Comparison of ENCODE assay signal across 11 cellular contexts in the genomic region with DNA sequence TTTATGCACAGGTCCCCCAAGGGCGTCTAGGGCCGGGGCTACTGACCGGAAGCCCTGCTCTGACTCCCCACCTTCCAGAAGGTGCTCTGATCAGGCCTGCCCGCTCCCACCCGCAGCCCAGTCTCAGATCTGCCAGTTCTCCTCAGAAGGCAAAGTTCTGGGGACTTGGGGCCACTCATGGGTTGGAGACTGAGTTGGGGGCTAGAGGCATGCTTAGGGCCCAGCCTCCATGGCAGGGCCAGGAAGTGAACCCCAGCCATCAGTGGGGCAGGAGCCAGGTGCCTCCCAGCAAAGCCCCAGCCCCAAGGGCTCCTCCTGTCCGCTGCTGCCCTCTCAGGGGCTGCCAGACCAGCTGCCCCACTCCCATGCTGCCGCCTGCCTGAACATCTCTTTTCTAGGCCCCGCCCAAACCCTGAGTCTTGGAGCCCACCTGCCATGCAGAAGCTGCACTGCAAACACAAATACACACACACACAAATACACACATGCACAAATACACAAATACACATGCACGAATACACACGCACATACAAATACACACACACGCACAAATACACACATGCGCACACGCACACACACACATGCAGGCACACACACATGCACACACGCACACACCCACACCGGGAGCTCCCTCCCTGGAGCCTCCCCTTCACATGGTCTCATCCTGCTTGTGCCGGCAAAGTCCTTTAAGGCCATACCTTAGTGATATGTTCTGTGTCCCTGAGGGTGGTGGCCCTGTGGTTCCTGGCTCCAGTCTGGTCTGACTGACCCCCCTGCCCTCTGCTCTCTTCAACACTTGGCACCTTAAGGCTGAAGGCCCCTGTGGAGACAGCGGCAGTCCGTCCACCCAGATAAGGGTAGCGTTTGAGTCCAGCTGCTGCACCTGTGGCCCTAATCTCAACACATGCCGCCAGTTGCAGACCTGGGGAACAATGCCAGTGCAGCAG. TPM values are rescaled to one million over a fixed set of nuclear protein-coding genes. Genes with fewer than 3 reads are reported as not detected.
A peak's percentile ranks its signal among the peaks of the same experiment; 100 is the strongest.
DNase-seq lines count a peak whose midpoint lies in the region; ATAC-seq and TF ChIP-seq lines count a peak whose summit lies in the region.
"Had no signal": no experiment of that assay in that cellular context is flagged by ENCODE, and none has a peak within 500 bp of the region (broad histone marks: within the 10 kb centered on the region; RNA-seq: fewer than 3 reads in every experiment).

No MANE protein-coding gene starts in this region.

- H3K27ac Mint-ChIP-seq in activated CD4-positive, alpha-beta T cell treated with anti-CD3 and anti-CD28 coated beads, Interleukin-2, amount 10 ng/mL, durations not matched to agents 7 days and 5 days: peak overlapping the region; percentile 98
- peak overlapping the region; percentile 35 to 36 for H3K27ac Mint-ChIP-seq in stimulated activated naive CD8-positive, alpha-beta T cell treated with anti-CD3 and anti-CD28 coated beads, Interleukin-15, amount 100 ng/mL, for 72 hours

- POLR2A ChIA-PET in activated CD4-positive, alpha-beta T cell treated with anti-CD3 and anti-CD28 coated beads, Interleukin-2, amount 10 ng/mL, durations not matched to agents 7 days and 5 days (lab: Charles Lee): no interaction called here
- POLR2A ChIA-PET in RWPE1 (lab: Yijun Ruan, JAX; ENCODE audit: low non-redundant PET): no interaction called here

- H3K36me3 ChIP-seq in right atrium auricular region: no peaks in the 10 kb centered on the region
- H3K36me3 ChIP-seq in gastroesophageal sphincter: no peaks in the 10 kb centered on the region
- H3K36me3 ChIP-seq: brain microvascular endothelial cell had no signal

- H3K9me3 Mint-ChIP-seq in activated CD4-positive, alpha-beta T cell treated with anti-CD3 and anti-CD28 coated beads, Interleukin-2, amount 10 ng/mL, durations not matched to agents 7 days and 5 days: no peaks in the 10 kb centered on the region
- H3K9me3 Mint-ChIP-seq in stimulated activated naive CD8-positive, alpha-beta T cell treated with anti-CD3 and anti-CD28 coated beads, Interleukin-15, amount 100 ng/mL, for 72 hours: no peaks in the 10 kb centered on the region

- 72 to 77% methylated on average over 7 to 9 of the region's 20 CpGs for WGBS in gastroesophageal sphincter (ENCODE audit: low coverage in 1 of 2), 2 donors

- no peak for TF ChIP-seq EP300 in gastroesophageal sphincter (IDR thresholded peaks at IDR 0.05)

- peak; percentile 6 for DNase-seq in activated CD4-positive, alpha-beta T cell treated with anti-CD3 and anti-CD28 coated beads, Interleukin-2, amount 10 ng/mL, durations not matched to agents 7 days and 5 days
- no peak for DNase-seq in activated CD4-positive, alpha-beta T cell treated with anti-CD3 and anti-CD28 coated beads for 48 hours
- DNase-seq in RWPE1 (ENCODE audit: low spot score): no peak
- DNase-seq in right atrium auricular region (ENCODE audit: low spot score): peak; percentile 44
- no peak for DNase-seq in stimulated activated naive CD8-positive, alpha-beta T cell treated with anti-CD3 and anti-CD28 coated beads, Interleukin-15, amount 100 ng/mL, for 72 hours
- DNase-seq in amniotic stem cell (lab: John Stamatoyannopoulos, UW): no peak
- DNase-seq in NCI-H1930 (lab: John Stamatoyannopoulos, UW): no peak
- DNase-seq: brain microvascular endothelial cell, NCI-H2081 treated with DMSO at 0.1 percent for 48 hours, T1000 had no signal

- H3K27me3 Mint-ChIP-seq in activated CD4-positive, alpha-beta T cell treated with anti-CD3 and anti-CD28 coated beads, Interleukin-2, amount 10 ng/mL, durations not matched to agents 7 days and 5 days: no peaks in the 10 kb centered on the region
- H3K27me3 Mint-ChIP-seq in stimulated activated naive CD8-positive, alpha-beta T cell treated with anti-CD3 and anti-CD28 coated beads, Interleukin-15, amount 100 ng/mL, for 72 hours: peaks cover 8% of the 10 kb centered on the region

- H3K27me3 ChIP-seq in right atrium auricular region: no peaks in the 10 kb centered on the region
- no peaks in the 10 kb centered on the region for H3K27me3 ChIP-seq in gastroesophageal sphincter
- H3K27me3 ChIP-seq: brain microvascular endothelial cell had no signal

- H3K4me3 Mint-ChIP-seq in activated CD4-positive, alpha-beta T cell treated with anti-CD3 and anti-CD28 coated beads, Interleukin-2, amount 10 ng/mL, durations not matched to agents 7 days and 5 days: peak overlapping the region; percentile 60
- peak overlapping the region; percentile 4 to 78 for H3K4me3 Mint-ChIP-seq in stimulated activated naive CD8-positive, alpha-beta T cell treated with anti-CD3 and anti-CD28 coated beads, Interleukin-15, amount 100 ng/mL, for 72 hours

- H3K9me3 ChIP-seq in right atrium auricular region (no peaks in the 10 kb centered on the region), gastroesophageal sphincter (no peaks in the 10 kb centered on the region)

- TF ChIP-seq CTCF in RWPE1 (conservative IDR thresholded peaks at IDR 0.05; ENCODE audit: low read depth) (no peak), right atrium auricular region (IDR thresholded peaks at IDR 0.05) (no peak), gastroesophageal sphincter (IDR thresholded peaks at IDR 0.05) (no peak)

- no peak for ATAC-seq in stimulated activated naive CD8-positive, alpha-beta T cell treated with anti-CD3 and anti-CD28 coated beads, Interleukin-15, amount 100 ng/mL, for 72 hours
- no peak for ATAC-seq in gastroesophageal sphincter

- TF ChIP-seq POLR2A in gastroesophageal sphincter (IDR thresholded peaks at IDR 0.05): no peak

- peaks cover 92% of the 10 kb centered on the region for H3K4me1 Mint-ChIP-seq in activated CD4-positive, alpha-beta T cell treated with anti-CD3 and anti-CD28 coated beads, Interleukin-2, amount 10 ng/mL, durations not matched to agents 7 days and 5 days
- H3K4me1 Mint-ChIP-seq in stimulated activated naive CD8-positive, alpha-beta T cell treated with anti-CD3 and anti-CD28 coated beads, Interleukin-15, amount 100 ng/mL, for 72 hours: peaks cover 92% of the 10 kb centered on the region

- H3K36me3 Mint-ChIP-seq in activated CD4-positive, alpha-beta T cell treated with anti-CD3 and anti-CD28 coated beads, Interleukin-2, amount 10 ng/mL, durations not matched to agents 7 days and 5 days (ENCODE audit: low read depth): peaks cover 11% of the 10 kb centered on the region

- H3K4me1 ChIP-seq in right atrium auricular region (peaks cover 0 to 33% of the 10 kb centered on the region in 2 donors), gastroesophageal sphincter (peaks cover 0 to 27% (median 0%) of the 10 kb centered on the region in 3 donors)

- CTCF ChIA-PET in activated CD4-positive, alpha-beta T cell treated with anti-CD3 and anti-CD28 coated beads, Interleukin-2, amount 10 ng/mL, durations not matched to agents 7 days and 5 days (lab: Charles Lee): interaction anchor here (0.6 to 10.0 kb wide), 10 partner anchors 9 to 221 kb away, joined by 3 to 49 read pairs (median 3); no protein-coding TSS in a partner anchor
- CTCF ChIA-PET in RWPE1 (lab: Yijun Ruan, JAX): no interaction called here

- H3K4me3 ChIP-seq in right atrium auricular region (no peak overlapping the region), gastroesophageal sphincter (no peak overlapping the region)

- H3K27ac ChIP-seq in RWPE1 (peak overlapping the region; percentile 30), right atrium auricular region (no peak overlapping the region), gastroesophageal sphincter (no peak overlapping the region)
- H3K27ac ChIP-seq: brain microvascular endothelial cell had no signal

RNA-seq across cellular contexts. Expression of a gene that starts 59.2 kb away (rescaled TPM):
- total RNA-seq in activated CD4-positive, alpha-beta T cell treated with anti-CD3 and anti-CD28 coated beads, Interleukin-2, amount 10 ng/mL, durations not matched to agents 7 days and 5 days: 100 to 1,000 TPM; 235 to 264 TPM
- total RNA-seq in right atrium auricular region (10 to 100 TPM; 52.8 to 54.6 TPM), gastroesophageal sphincter (100 to 1,000 TPM in 1 of 4 donors, 10 to 100 TPM in 3; 49.7 to 106 (median 76.1) TPM)

Comparison
In these comparisons a context has a peak if more than half of its experiments do, and no peak if none do; other contexts are left out.
1. DNase-seq: peak in activated CD4-positive, alpha-beta T cell treated with anti-CD3 and anti-CD28 coated beads, Interleukin-2, amount 10 ng/mL, durations not matched to agents 7 days and 5 days (single experiment) and right atrium auricular region (single experiment); none in activated CD4-positive, alpha-beta T cell treated with anti-CD3 and anti-CD28 coated beads for 48 hours (single experiment), RWPE1 (single experiment), stimulated activated naive CD8-positive, alpha-beta T cell treated with anti-CD3 and anti-CD28 coated beads, Interleukin-15, amount 100 ng/mL, for 72 hours (0 of 2), amniotic stem cell (single experiment) and NCI-H1930 (0 of 2).